Comparison of ENCODE assay signal across 22 cellular contexts in genomic region chr4:120616-121015, GRCh38. TPM values are rescaled to one million over a fixed set of nuclear protein-coding genes. Genes with fewer than 3 reads are reported as not detected.
DNase-seq lines count a peak whose midpoint lies in the region; ATAC-seq and TF ChIP-seq lines count a peak whose summit lies in the region.
"Had no signal": no experiment of that assay in that cellular context is flagged by ENCODE, and none has a peak within 500 bp of the region (broad histone marks: within the 10 kb centered on the region; RNA-seq: fewer than 3 reads in every experiment).

No MANE protein-coding gene starts in this region.

- H3K4me1 Mint-ChIP-seq in activated CD4-positive, alpha-beta memory T cell treated with anti-CD3 and anti-CD28 coated beads, Interleukin-2, amount 10 ng/mL, durations not matched to agents 7 days and 5 days = peaks cover 29% of the 10 kb centered on the region
- H3K4me1 Mint-ChIP-seq in activated CD4-positive, alpha-beta memory T cell treated with anti-CD3 and anti-CD28 coated beads for 36 hours (ENCODE audit: low read depth) = peaks cover 23% of the 10 kb centered on the region
- peaks cover 1% of the 10 kb centered on the region; the same call in 2 of the 3 replicates for H3K4me1 Mint-ChIP-seq in GM23338
- H3K4me1 Mint-ChIP-seq in central memory CD8-positive, alpha-beta T cell = peaks cover 37% of the 10 kb centered on the region

- no peak overlapping the region for H2BK120ac ChIP-seq in neuronal stem cell (ENCODE audit: low read depth, low read length)

- H3F3A ChIP-seq in GM23338 (replicated peaks; ENCODE audit: low read depth) = no peaks in the 10 kb centered on the region

- no peak overlapping the region for H2AK5ac ChIP-seq in neuronal stem cell (ENCODE audit: low read depth, low read length)

- H3K9me3 Mint-ChIP-seq in activated CD4-positive, alpha-beta memory T cell treated with anti-CD3 and anti-CD28 coated beads, Interleukin-2, amount 10 ng/mL, durations not matched to agents 7 days and 5 days = peaks cover 37% of the 10 kb centered on the region
- H3K9me3 Mint-ChIP-seq in activated CD4-positive, alpha-beta memory T cell treated with anti-CD3 and anti-CD28 coated beads for 36 hours = peaks cover 44% of the 10 kb centered on the region
- peaks cover 13% of the 10 kb centered on the region for H3K9me3 Mint-ChIP-seq in GM23338
- peaks cover 8% of the 10 kb centered on the region for H3K9me3 Mint-ChIP-seq in central memory CD8-positive, alpha-beta T cell

- H3K4me2 ChIP-seq in GM23338 = no peak overlapping the region
- H3K4me2 ChIP-seq in neuronal stem cell (ENCODE audit: insufficient read depth, low read length, poor library complexity, severe bottlenecking) = no peak overlapping the region
- H3K4me2 ChIP-seq: SK-N-SH had no signal

- H2AFZ ChIP-seq in GM23338 (peak overlapping the region; percentile 76), neuronal stem cell (ENCODE audit: low read length) (peak overlapping the region; percentile 43)

- intact Hi-C loops in activated CD4-positive, alpha-beta memory T cell treated with anti-CD3 and anti-CD28 coated beads for 36 hours (cut with micrococcal nuclease) = loop anchor here (5.0 kb wide), 3 partner anchors 92 to 377 kb away; partner anchors contain the start of genes PIGG and ZNF721

- H3K4me1 ChIP-seq in GM23338 (ENCODE audit: insufficient read depth) (no peaks in the 10 kb centered on the region), neuronal stem cell (ENCODE audit: control insufficient read depth in 2 of 2, insufficient read depth in 1 of 2, low read depth in 1 of 2, low read length in 2 of 2) (peaks cover 0 to under 1% of the 10 kb centered on the region in 2 donors)
- H3K4me1 ChIP-seq: BE2C had no signal

- WGBS in neuronal stem cell (ENCODE audit: extremely low coverage in 2 of 2, insufficient read length in 2 of 2, insufficient replicate concordance in 1 of 2), 2 donors = no CpG with 5 or more reads among the region's 5 CpGs

- no peak overlapping the region for H3K4ac ChIP-seq in neuronal stem cell (ENCODE audit: low read length)

- H3K9me3 ChIP-seq in neuronal stem cell (replicated peaks in 1 of 2; ENCODE audit: control insufficient read depth in 2 of 2, insufficient read depth in 1 of 2, low read depth in 1 of 2, low read length in 2 of 2) = peaks cover 0 to 17% of the 10 kb centered on the region in 2 donors

- no peak overlapping the region for H4K91ac ChIP-seq in neuronal stem cell (ENCODE audit: low read depth, low read length, poor library complexity)

- CTCF ChIA-PET in activated CD4-positive, alpha-beta memory T cell treated with anti-CD3 and anti-CD28 coated beads, Interleukin-2, amount 10 ng/mL, durations not matched to agents 7 days and 5 days (lab: Charles Lee) = no interaction called here
- CTCF ChIA-PET in activated CD4-positive, alpha-beta memory T cell treated with anti-CD3 and anti-CD28 coated beads for 36 hours (lab: Charles Lee) = no interaction called here

- H3K79me1 ChIP-seq in neuronal stem cell (ENCODE audit: low read depth, low read length) = peaks cover 2% of the 10 kb centered on the region

- H3K9ac ChIP-seq in neuronal stem cell (ENCODE audit: low read depth, low read length, poor library complexity) = no peak overlapping the region
- H3K9ac ChIP-seq: SK-N-SH had no signal

- H3K18ac ChIP-seq in neuronal stem cell (ENCODE audit: low read length) = no peak overlapping the region

- no peak overlapping the region for H3K14ac ChIP-seq in neuronal stem cell (ENCODE audit: low read length)

- no peak overlapping the region for H3K4me3 ChIP-seq in GM23338
- H3K4me3 ChIP-seq in neuronal stem cell (ENCODE audit: low read length in 2 of 2) = no peak overlapping the region
- H3K4me3 ChIP-seq: lung, skin epidermis had no signal

- peaks cover 10% of the 10 kb centered on the region for H3K79me2 ChIP-seq in GM23338 (replicated peaks; ENCODE audit: insufficient read depth)

- ATAC-seq in GM23338 = no peak
- no peak for ATAC-seq in central memory CD8-positive, alpha-beta T cell (replicated peaks; ENCODE audit: extremely low read depth, poor library complexity, severe bottlenecking)
- ATAC-seq: WTC11 had no signal

- peak overlapping the region; percentile 86 for H3K27ac Mint-ChIP-seq in activated CD4-positive, alpha-beta memory T cell treated with anti-CD3 and anti-CD28 coated beads, Interleukin-2, amount 10 ng/mL, durations not matched to agents 7 days and 5 days
- no peak overlapping the region for H3K27ac Mint-ChIP-seq in activated CD4-positive, alpha-beta memory T cell treated with anti-CD3 and anti-CD28 coated beads for 36 hours
- H3K27ac Mint-ChIP-seq in GM23338 = no peak overlapping the region
- H3K27ac Mint-ChIP-seq in central memory CD8-positive, alpha-beta T cell (ENCODE audit: low read depth) = peak overlapping the region; percentile 95
- H3K27ac Mint-ChIP-seq: WTC11 had no signal

- no peak overlapping the region for H4K8ac ChIP-seq in neuronal stem cell (ENCODE audit: low read depth, low read length)

- H3K36me3 ChIP-seq in GM23338 (ENCODE audit: insufficient read depth) (no peaks in the 10 kb centered on the region), neuronal stem cell (replicated peaks in 1 of 2; ENCODE audit: control insufficient read depth in 2 of 2, insufficient read depth in 2 of 2, low read length in 2 of 2) (peaks cover 0 to 2% of the 10 kb centered on the region in 2 donors)

- H3K4me3 Mint-ChIP-seq in activated CD4-positive, alpha-beta memory T cell treated with anti-CD3 and anti-CD28 coated beads, Interleukin-2, amount 10 ng/mL, durations not matched to agents 7 days and 5 days = no peak overlapping the region
- H3K4me3 Mint-ChIP-seq in activated CD4-positive, alpha-beta memory T cell treated with anti-CD3 and anti-CD28 coated beads for 36 hours = no peak overlapping the region
- H3K4me3 Mint-ChIP-seq in GM23338 = no peak overlapping the region
- peak overlapping the region; percentile 65 for H3K4me3 Mint-ChIP-seq in central memory CD8-positive, alpha-beta T cell
- H3K4me3 Mint-ChIP-seq: WTC11 had no signal

- H3K9me2 ChIP-seq in GM23338 (ENCODE audit: insufficient read depth) = no peaks in the 10 kb centered on the region
- H3K9me2 ChIP-seq: SK-N-SH had no signal

- no peak overlapping the region for H2BK12ac ChIP-seq in neuronal stem cell (ENCODE audit: low read length)

- H2BK15ac ChIP-seq in neuronal stem cell (ENCODE audit: low read length) = no peak overlapping the region

- H3K36me3 Mint-ChIP-seq in activated CD4-positive, alpha-beta memory T cell treated with anti-CD3 and anti-CD28 coated beads, Interleukin-2, amount 10 ng/mL, durations not matched to agents 7 days and 5 days (ENCODE audit: low read depth) = peaks cover 45% of the 10 kb centered on the region
- H3K36me3 Mint-ChIP-seq in activated CD4-positive, alpha-beta memory T cell treated with anti-CD3 and anti-CD28 coated beads for 36 hours = peaks cover 46% of the 10 kb centered on the region
- peaks cover 11% of the 10 kb centered on the region for H3K36me3 Mint-ChIP-seq in GM23338 (ENCODE audit: low read depth)
- H3K36me3 Mint-ChIP-seq in central memory CD8-positive, alpha-beta T cell (ENCODE audit: insufficient read depth) = peaks cover 15% of the 10 kb centered on the region

- H3K27me3 Mint-ChIP-seq in activated CD4-positive, alpha-beta memory T cell treated with anti-CD3 and anti-CD28 coated beads, Interleukin-2, amount 10 ng/mL, durations not matched to agents 7 days and 5 days = no peaks in the 10 kb centered on the region
- H3K27me3 Mint-ChIP-seq in activated CD4-positive, alpha-beta memory T cell treated with anti-CD3 and anti-CD28 coated beads for 36 hours = peaks cover 3% of the 10 kb centered on the region
- H3K27me3 Mint-ChIP-seq in GM23338 (ENCODE audit: insufficient read depth, low read depth, poor library complexity) = peaks cover 15% of the 10 kb centered on the region
- no peaks in the 10 kb centered on the region for H3K27me3 Mint-ChIP-seq in central memory CD8-positive, alpha-beta T cell

- H3K27me3 ChIP-seq in GM23338 (ENCODE audit: insufficient read depth) (no peaks in the 10 kb centered on the region), neuronal stem cell (ENCODE audit: control insufficient read depth in 3 of 3, insufficient read depth in 3 of 3, low read depth in 1 of 3, low read length in 3 of 3) (no peaks in the 10 kb centered on the region)
- H3K27me3 ChIP-seq: BE2C had no signal

- no peak overlapping the region for H3K23ac ChIP-seq in neuronal stem cell (ENCODE audit: low read depth, low read length, poor library complexity)

- H2BK5ac ChIP-seq in neuronal stem cell (ENCODE audit: low read length) = no peak overlapping the region

- POLR2A ChIA-PET in activated CD4-positive, alpha-beta memory T cell treated with anti-CD3 and anti-CD28 coated beads, Interleukin-2, amount 10 ng/mL, durations not matched to agents 7 days and 5 days (lab: Charles Lee) = no interaction called here
- POLR2A ChIA-PET in activated CD4-positive, alpha-beta memory T cell treated with anti-CD3 and anti-CD28 coated beads for 36 hours (lab: Charles Lee) = no interaction called here

- no peak for TF ChIP-seq CTCF in GM23338 (conservative IDR thresholded peaks at IDR 0.05; ENCODE audit: low read depth in 2 of 2)

- peaks cover 10% of the 10 kb centered on the region for H4K20me1 ChIP-seq in GM23338 (replicated peaks; ENCODE audit: insufficient read depth)

- no peak for DNase-seq in activated CD4-positive, alpha-beta memory T cell treated with anti-CD3 and anti-CD28 coated beads, Interleukin-2, amount 10 ng/mL, durations not matched to agents 7 days and 5 days
- DNase-seq in activated CD4-positive, alpha-beta memory T cell treated with anti-CD3 and anti-CD28 coated beads for 36 hours = no peak
- DNase-seq in GM23338 (ENCODE audit: low spot score) (no peak), neuronal stem cell (ENCODE audit: low spot score) (no peak), putamen (ENCODE audit: low spot score) (no peak), hepatic stellate cell (ENCODE audit: low spot score) (no peak), NCI-H1694 treated with DMSO at 0.1 percent for 48 hours (lab: John Stamatoyannopoulos, UW) (no peak)
- no peak for DNase-seq in central memory CD8-positive, alpha-beta T cell (ENCODE audit: low spot score in 2 of 2)
- DNase-seq: activated naive CD4-positive, alpha-beta T cell treated with anti-CD3 and anti-CD28 coated beads, Interleukin-2, amount 50 U/mL, for 16 hours; BE2C; caudate nucleus; kidney glomerular epithelial cell; NCI-H1105; NCI-H2029 treated with DMSO at 0.1 percent for 48 hours; NCI-H446; NCI-H82; occipital lobe; SK-N-SH; stimulated activated CD4-positive, alpha-beta T cell treated with anti-CD3 and anti-CD28 coated beads, Interleukin-1b, Interleukin-23, amount 100 ng/mL, for 48 hours had no signal

- H3K27ac ChIP-seq in GM23338 (ENCODE audit: low read depth) (no peak overlapping the region), neuronal stem cell (replicated peaks; ENCODE audit: low read length) (no peak overlapping the region)

RNA-seq across cellular contexts. Expression of gene ZNF718, which starts 3.7 kb away (rescaled TPM):
- 1 to 10 TPM; 8.8 to 8.9 TPM for total RNA-seq in activated CD4-positive, alpha-beta memory T cell treated with anti-CD3 and anti-CD28 coated beads, Interleukin-2, amount 10 ng/mL, durations not matched to agents 7 days and 5 days
- 1 to 10 TPM; 7.7 TPM for total RNA-seq in activated CD4-positive, alpha-beta memory T cell treated with anti-CD3 and anti-CD28 coated beads for 36 hours
- 29.7 and 35.1 TPM in 2 replicates for total RNA-seq in GM23338 (2014; rRNA removed; shearing (Covaris generic))
- polyA plus RNA-seq in GM23338 (2016; fragmentation: Nextera tagmentation; extraction: Ambion mirVana) = 9.7 and 10.2 TPM in 2 replicates
- 9.3 TPM for polyA plus RNA-seq in neuronal stem cell (2013, experiment 1 of 2)
- polyA plus RNA-seq in neuronal stem cell (2013, experiment 2 of 2) = 10.0 TPM

Comparison
In these comparisons a context has a peak if more than half of its experiments do, and no peak if none do; other contexts are left out.
1. H3K27ac Mint-ChIP-seq: peak in activated CD4-positive, alpha-beta memory T cell treated with anti-CD3 and anti-CD28 coated beads, Interleukin-2, amount 10 ng/mL, durations not matched to agents 7 days and 5 days (single experiment) and central memory CD8-positive, alpha-beta T cell (single experiment); none in activated CD4-positive, alpha-beta memory T cell treated with anti-CD3 and anti-CD28 coated beads for 36 hours (single experiment) and GM23338 (single experiment).